In genomic region chr12:120709976-120710804, GRCh38 we compare ENCODE assay signal across 1 cellular context.
A peak's percentile ranks its signal among the peaks of the same experiment; 100 is the strongest.
TF ChIP-seq lines count a peak whose summit lies in the region.

TSS of gene UNC119B (plus strand) at chr12:120710458. CDS start at chr12:120710475, 17 bp downstream.

TF ChIP-seq in K562, 482 proteins besides CTCF, POLR2A, EP300 and RAD21 (continued from another document and continues in another):
- TF ChIP-seq RERE (CRISPR knock-in tag; IDR thresholded peaks at IDR 0.05; ENCODE audit: borderline replicate concordance) (no peak), ZNF766 (CRISPR knock-in tag; conservative IDR thresholded peaks at IDR 0.05) (no peak), GATA2 (CRISPR knock-in tag; IDR thresholded peaks at IDR 0.05) (no peak), ETV5 (CRISPR knock-in tag; IDR thresholded peaks at IDR 0.05; ENCODE audit: low read depth) (no peak), ZKSCAN3 (CRISPR knock-in tag; IDR thresholded peaks at IDR 0.05) (no peak), MAFG (tag; conservative IDR thresholded peaks at IDR 0.05) (no peak), VEZF1 (CRISPR knock-in tag; IDR thresholded peaks at IDR 0.05) (peak; percentile 90), ZNF311 (CRISPR knock-in tag; IDR thresholded peaks at IDR 0.05) (no peak), ZBTB33 (CRISPR knock-in tag; IDR thresholded peaks at IDR 0.05) (no peak), ELK1 (CRISPR knock-in tag; IDR thresholded peaks at IDR 0.05) (no peak), CBX1 (IDR thresholded peaks at IDR 0.05; ENCODE audit: low read depth) (no peak), POLR2AphosphoS5 (IDR thresholded peaks at IDR 0.05; ENCODE audit: control insufficient read depth, insufficient read depth, low read depth, low read length) (peak; percentile 61; the same call in 1 of the 2 replicates), MED1 (CRISPR knock-in tag; IDR thresholded peaks at IDR 0.05; ENCODE audit: borderline replicate concordance) (no peak), NRF1 (conservative IDR thresholded peaks at IDR 0.05 in 1 of 2, IDR thresholded peaks at IDR 0.05 in 1 of 2) (no peak; a peak in 2 of 4 replicates), RBFOX2 (IDR thresholded peaks at IDR 0.05; ENCODE audit: low read depth, low read length) (peak; percentile 81), TFE3 (CRISPR knock-in tag; IDR thresholded peaks at IDR 0.05) (no peak), JUND (IDR thresholded peaks at IDR 0.05; ENCODE audit: borderline replicate concordance, low read depth, low read length) (no peak), JUND (tag; IDR thresholded peaks at IDR 0.05; ENCODE audit: borderline replicate concordance, low read depth, low read length) (no peak), RBBP5 (IDR thresholded peaks at IDR 0.05; ENCODE audit: borderline replicate concordance, insufficient read depth, low read length, poor library complexity, severe bottlenecking) (peak; percentile 89), CTBP1 (IDR thresholded peaks at IDR 0.05; ENCODE audit: borderline replicate concordance) (peak; percentile 44; the same call in 1 of the 2 replicates), PHB2 (IDR thresholded peaks at IDR 0.05; ENCODE audit: low read depth) (no peak), HDAC1 (IDR thresholded peaks at IDR 0.05) (peak; percentile 46 to 68; a peak in 1 of 4 replicates), SREBF2 (CRISPR knock-in tag; IDR thresholded peaks at IDR 0.05) (no peak), L3MBTL2 (IDR thresholded peaks at IDR 0.05) (peak; percentile 64), SAFB2 (IDR thresholded peaks at IDR 0.05; ENCODE audit: borderline replicate concordance, low read depth, low read length, severe bottlenecking) (no peak), NUFIP1 (IDR thresholded peaks at IDR 0.05; ENCODE audit: partially characterized antibody) (no peak), SIN3A (IDR thresholded peaks at IDR 0.05; ENCODE audit: borderline replicate concordance in 2 of 2, control insufficient read depth in 1 of 2, low read depth in 2 of 2, low read length in 2 of 2) (0 out of 4 replicates have a peak, but pooled peaks of 1 of the 2 experiments have one; percentile 75), POLR2B (IDR thresholded peaks at IDR 0.05; ENCODE audit: low read depth, partially characterized antibody) (no peak), ZNF699 (CRISPR knock-in tag; IDR thresholded peaks at IDR 0.05; ENCODE audit: insufficient replicate concordance) (no peak), SPI1 (IDR thresholded peaks at IDR 0.05; ENCODE audit: borderline replicate concordance, low read depth, low read length) (no peak), PTRF (tag; IDR thresholded peaks at IDR 0.05) (no peak), ZBTB1 (CRISPR knock-in tag; IDR thresholded peaks at IDR 0.05; ENCODE audit: borderline replicate concordance, low read depth) (no peak), ILF3 (IDR thresholded peaks at IDR 0.05; ENCODE audit: borderline replicate concordance) (peak; percentile 79; the same call in 1 of the 2 replicates), NCOA4 (IDR thresholded peaks at IDR 0.05; ENCODE audit: partially characterized antibody) (no peak), HMG20A (CRISPR knock-in tag; conservative IDR thresholded peaks at IDR 0.05) (no peak), CBFA2T3 (IDR thresholded peaks at IDR 0.05) (no peak), NCOR1 (IDR thresholded peaks at IDR 0.05) (no peak), CREB3L1 (IDR thresholded peaks at IDR 0.05; ENCODE audit: borderline replicate concordance, low read depth) (no peak), CHD4 (IDR thresholded peaks at IDR 0.05; ENCODE audit: insufficient read depth, insufficient replicate concordance, low read depth, low read length, poor library complexity, severe bottlenecking) (no peak)
- TF ChIP-seq, protein P1, sequence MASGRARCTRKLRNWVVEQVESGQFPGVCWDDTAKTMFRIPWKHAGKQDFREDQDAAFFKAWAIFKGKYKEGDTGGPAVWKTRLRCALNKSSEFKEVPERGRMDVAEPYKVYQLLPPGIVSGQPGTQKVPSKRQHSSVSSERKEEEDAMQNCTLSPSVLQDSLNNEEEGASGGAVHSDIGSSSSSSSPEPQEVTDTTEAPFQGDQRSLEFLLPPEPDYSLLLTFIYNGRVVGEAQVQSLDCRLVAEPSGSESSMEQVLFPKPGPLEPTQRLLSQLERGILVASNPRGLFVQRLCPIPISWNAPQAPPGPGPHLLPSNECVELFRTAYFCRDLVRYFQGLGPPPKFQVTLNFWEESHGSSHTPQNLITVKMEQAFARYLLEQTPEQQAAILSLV (tag; IDR thresholded peaks at IDR 0.05), result no peak
- TF ChIP-seq, protein P2, sequence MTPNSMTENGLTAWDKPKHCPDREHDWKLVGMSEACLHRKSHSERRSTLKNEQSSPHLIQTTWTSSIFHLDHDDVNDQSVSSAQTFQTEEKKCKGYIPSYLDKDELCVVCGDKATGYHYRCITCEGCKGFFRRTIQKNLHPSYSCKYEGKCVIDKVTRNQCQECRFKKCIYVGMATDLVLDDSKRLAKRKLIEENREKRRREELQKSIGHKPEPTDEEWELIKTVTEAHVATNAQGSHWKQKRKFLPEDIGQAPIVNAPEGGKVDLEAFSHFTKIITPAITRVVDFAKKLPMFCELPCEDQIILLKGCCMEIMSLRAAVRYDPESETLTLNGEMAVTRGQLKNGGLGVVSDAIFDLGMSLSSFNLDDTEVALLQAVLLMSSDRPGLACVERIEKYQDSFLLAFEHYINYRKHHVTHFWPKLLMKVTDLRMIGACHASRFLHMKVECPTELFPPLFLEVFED (CRISPR knock-in tag; conservative IDR thresholded peaks at IDR 0.05), result no peak
- TF ChIP-seq, protein P3, sequence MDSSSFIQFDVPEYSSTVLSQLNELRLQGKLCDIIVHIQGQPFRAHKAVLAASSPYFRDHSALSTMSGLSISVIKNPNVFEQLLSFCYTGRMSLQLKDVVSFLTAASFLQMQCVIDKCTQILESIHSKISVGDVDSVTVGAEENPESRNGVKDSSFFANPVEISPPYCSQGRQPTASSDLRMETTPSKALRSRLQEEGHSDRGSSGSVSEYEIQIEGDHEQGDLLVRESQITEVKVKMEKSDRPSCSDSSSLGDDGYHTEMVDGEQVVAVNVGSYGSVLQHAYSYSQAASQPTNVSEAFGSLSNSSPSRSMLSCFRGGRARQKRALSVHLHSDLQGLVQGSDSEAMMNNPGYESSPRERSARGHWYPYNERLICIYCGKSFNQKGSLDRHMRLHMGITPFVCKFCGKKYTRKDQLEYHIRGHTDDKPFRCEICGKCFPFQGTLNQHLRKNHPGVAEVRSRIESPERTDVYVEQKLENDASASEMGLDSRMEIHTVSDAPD (CRISPR knock-in tag; IDR thresholded peaks at IDR 0.05), result no peak
- TF ChIP-seq, protein P4, sequence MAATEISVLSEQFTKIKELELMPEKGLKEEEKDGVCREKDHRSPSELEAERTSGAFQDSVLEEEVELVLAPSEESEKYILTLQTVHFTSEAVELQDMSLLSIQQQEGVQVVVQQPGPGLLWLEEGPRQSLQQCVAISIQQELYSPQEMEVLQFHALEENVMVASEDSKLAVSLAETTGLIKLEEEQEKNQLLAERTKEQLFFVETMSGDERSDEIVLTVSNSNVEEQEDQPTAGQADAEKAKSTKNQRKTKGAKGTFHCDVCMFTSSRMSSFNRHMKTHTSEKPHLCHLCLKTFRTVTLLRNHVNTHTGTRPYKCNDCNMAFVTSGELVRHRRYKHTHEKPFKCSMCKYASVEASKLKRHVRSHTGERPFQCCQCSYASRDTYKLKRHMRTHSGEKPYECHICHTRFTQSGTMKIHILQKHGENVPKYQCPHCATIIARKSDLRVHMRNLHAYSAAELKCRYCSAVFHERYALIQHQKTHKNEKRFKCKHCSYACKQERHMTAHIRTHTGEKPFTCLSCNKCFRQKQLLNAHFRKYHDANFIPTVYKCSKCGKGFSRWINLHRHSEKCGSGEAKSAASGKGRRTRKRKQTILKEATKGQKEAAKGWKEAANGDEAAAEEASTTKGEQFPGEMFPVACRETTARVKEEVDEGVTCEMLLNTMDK (IDR thresholded peaks at IDR 0.05; ENCODE audit: borderline replicate concordance, insufficient read depth, low read depth, low read length, poor library complexity, severe bottlenecking), result no peak
